Comparison of ENCODE assay signal across 20 cellular contexts in genomic region chr1:32311709-32312393, GRCh38. TPM values are rescaled to one million over a fixed set of nuclear protein-coding genes. Genes with fewer than 3 reads are reported as not detected.
DNase-seq lines count a peak whose midpoint lies in the region; ATAC-seq and TF ChIP-seq lines count a peak whose summit lies in the region.
"Had no signal": no experiment of that assay in that cellular context is flagged by ENCODE, and none has a peak within 500 bp of the region (broad histone marks: within the 10 kb centered on the region; RNA-seq: fewer than 3 reads in every experiment).

No MANE protein-coding gene starts in this region.

- H3K36me3 Mint-ChIP-seq in CD4-positive, CD25-positive, alpha-beta regulatory T cell = peaks cover 26% of the 10 kb centered on the region
- peaks cover 19% of the 10 kb centered on the region for H3K36me3 Mint-ChIP-seq in central memory CD8-positive, alpha-beta T cell (ENCODE audit: insufficient read depth)

- H3K36me3 ChIP-seq in CD4-positive, CD25-positive, alpha-beta regulatory T cell (ENCODE audit: control insufficient read depth, insufficient read depth, low read length) = peaks cover 23% of the 10 kb centered on the region

- H3K27ac ChIP-seq in 22Rv1 (peak overlapping the region; percentile 52), coronary artery (no peak overlapping the region)
- H3K27ac ChIP-seq in CD4-positive, CD25-positive, alpha-beta regulatory T cell (ENCODE audit: insufficient read depth, low read length, poor library complexity, severe bottlenecking) = no peak overlapping the region
- H3K27ac ChIP-seq: pancreas, stomach, vagina had no signal

- no peaks in the 10 kb centered on the region for H3K9me3 Mint-ChIP-seq in CD4-positive, CD25-positive, alpha-beta regulatory T cell
- H3K9me3 Mint-ChIP-seq in central memory CD8-positive, alpha-beta T cell = no peaks in the 10 kb centered on the region
- H3K9me3 Mint-ChIP-seq: dendritic cell treated with granulocyte-macrophage colony-stimulating factor and Interleukin-4, amounts not matched to agents 40 ng/mL and 50 ng/mL, for 4 days had no signal

- H3K4me1 ChIP-seq in CD4-positive, CD25-positive, alpha-beta regulatory T cell (ENCODE audit: control insufficient read depth, insufficient read depth, low read length, poor library complexity, severe bottlenecking) = peaks cover 2% of the 10 kb centered on the region
- H3K4me1 ChIP-seq: pancreas, vagina had no signal

- ATAC-seq in CD4-positive, CD25-positive, alpha-beta regulatory T cell (ENCODE audit: low read depth in 2 of 2) = no peak
- ATAC-seq in central memory CD8-positive, alpha-beta T cell (replicated peaks; ENCODE audit: extremely low read depth, poor library complexity, severe bottlenecking) = no peak
- ATAC-seq: GM12878, pancreas had no signal

- peak overlapping the region; percentile 1 for H3K4me3 ChIP-seq in CD4-positive, CD25-positive, alpha-beta regulatory T cell (ENCODE audit: low read depth, low read length)
- H3K4me3 ChIP-seq in coronary artery = no peak overlapping the region
- H3K4me3 ChIP-seq: GM12878, pancreas, stomach, vagina had no signal

- DNase-seq in CD4-positive, CD25-positive, alpha-beta regulatory T cell = no peak
- DNase-seq in NCI-H82 treated with DMSO at 0.1 percent for 48 hours (lab: John Stamatoyannopoulos, UW; ENCODE audit: unreplicated experiment) (peak; percentile 24), posterior cingulate gyrus (no peak), coronary artery (ENCODE audit: low spot score) (no peak), occipital lobe (lab: John Stamatoyannopoulos, UW) (no peak)
- no peak for DNase-seq in central memory CD8-positive, alpha-beta T cell (ENCODE audit: low spot score in 2 of 2)
- DNase-seq: aorta, IMR-90, midbrain, NCI-H1105, NCI-H446, OCI-M1, pancreas, stomach had no signal

- no peaks in the 10 kb centered on the region for H3K27me3 Mint-ChIP-seq in CD4-positive, CD25-positive, alpha-beta regulatory T cell
- no peaks in the 10 kb centered on the region for H3K27me3 Mint-ChIP-seq in central memory CD8-positive, alpha-beta T cell
- H3K27me3 Mint-ChIP-seq: dendritic cell treated with granulocyte-macrophage colony-stimulating factor and Interleukin-4, amounts not matched to agents 40 ng/mL and 50 ng/mL, for 4 days had no signal

- H3K4me3 Mint-ChIP-seq in CD4-positive, CD25-positive, alpha-beta regulatory T cell = no peak overlapping the region
- H3K4me3 Mint-ChIP-seq in central memory CD8-positive, alpha-beta T cell = no peak overlapping the region
- H3K4me3 Mint-ChIP-seq: CD14-positive monocyte; dendritic cell treated with granulocyte-macrophage colony-stimulating factor and Interleukin-4, amounts not matched to agents 40 ng/mL and 50 ng/mL, for 4 days had no signal

- H3K9me3 ChIP-seq in CD4-positive, CD25-positive, alpha-beta regulatory T cell (ENCODE audit: control insufficient read depth in 2 of 2, low read length in 2 of 2) = no peaks in the 10 kb centered on the region
- H3K9me3 ChIP-seq: pancreas, stomach, vagina had no signal

- no peak for TF ChIP-seq CTCF in 22Rv1 (IDR thresholded peaks at IDR 0.05)
- no peak for TF ChIP-seq CTCF in coronary artery (IDR thresholded peaks at IDR 0.05)

- peak overlapping the region; percentile 72 to 97 (median 75) for H3K27ac Mint-ChIP-seq in CD4-positive, CD25-positive, alpha-beta regulatory T cell
- H3K27ac Mint-ChIP-seq in central memory CD8-positive, alpha-beta T cell (ENCODE audit: low read depth) = peak overlapping the region; percentile 93
- H3K27ac Mint-ChIP-seq: dendritic cell treated with granulocyte-macrophage colony-stimulating factor and Interleukin-4, amounts not matched to agents 40 ng/mL and 50 ng/mL, for 4 days had no signal

- no peaks in the 10 kb centered on the region for H3K27me3 ChIP-seq in CD4-positive, CD25-positive, alpha-beta regulatory T cell (ENCODE audit: control insufficient read depth, insufficient read depth, low read length)
- H3K27me3 ChIP-seq: pancreas, stomach, vagina had no signal

- H3K4me1 Mint-ChIP-seq in CD4-positive, CD25-positive, alpha-beta regulatory T cell = peaks cover 30 to 71% (median 51%) of the 10 kb centered on the region in 4 donors
- H3K4me1 Mint-ChIP-seq in central memory CD8-positive, alpha-beta T cell = peaks cover 63% of the 10 kb centered on the region

- intact Hi-C loops in posterior cingulate gyrus (cut with DNase I) = no loop called here

RNA-seq across cellular contexts. Expression of gene HDAC1, which starts 20.0 kb away (rescaled TPM):
- 98.2 TPM for total RNA-seq in CD4-positive, CD25-positive, alpha-beta regulatory T cell
- 100 to 1,000 TPM; 132 to 150 (median 147) TPM for polyA plus RNA-seq in CD4-positive, CD25-positive, alpha-beta regulatory T cell
- total RNA-seq in occipital lobe = 19.8 TPM

RNA-seq across cellular contexts. Expression of gene MARCKSL1, which starts 24.2 kb away (rescaled TPM):
- total RNA-seq in CD4-positive, CD25-positive, alpha-beta regulatory T cell = 27.5 TPM
- polyA plus RNA-seq in CD4-positive, CD25-positive, alpha-beta regulatory T cell = 10 to 100 TPM; 34.4 to 59.4 (median 48.7) TPM
- total RNA-seq in occipital lobe = 356 TPM

RNA-seq across cellular contexts. Expression of gene FAM229A, which starts 50.4 kb away (rescaled TPM):
- 43.2 TPM for total RNA-seq in CD4-positive, CD25-positive, alpha-beta regulatory T cell
- under 1 TPM in 2 of 4 donors, not detected in 2; 0.14 to 0.31 TPM for polyA plus RNA-seq in CD4-positive, CD25-positive, alpha-beta regulatory T cell
- total RNA-seq in occipital lobe = 1.6 TPM
- polyA plus RNA-seq: CD14-positive monocyte had no signal

RNA-seq across cellular contexts. Expression of gene TSSK3, which starts 50.5 kb away (rescaled TPM):
- total RNA-seq in CD4-positive, CD25-positive, alpha-beta regulatory T cell = 0.76 TPM
- polyA plus RNA-seq in CD4-positive, CD25-positive, alpha-beta regulatory T cell = 1 to 10 TPM in 2 of 4 donors, not detected in 2; 1.1 to 1.9 TPM
- total RNA-seq in occipital lobe = not detected
- total RNA-seq: epithelial cell of proximal tubule, IMR-90, vagina had no signal

Comparison
In these comparisons a context has a peak if more than half of its experiments do, and no peak if none do; other contexts are left out.
1. RNA of gene MARCKSL1, which starts 24.2 kb away (total RNA-seq): 356 TPM in occipital lobe (single experiment); 27.5 TPM in CD4-positive, CD25-positive, alpha-beta regulatory T cell (single experiment); every median in the first group is over 10 times any median in the second.
2. RNA of gene FAM229A, which starts 50.4 kb away (total RNA-seq): 43.2 TPM in CD4-positive, CD25-positive, alpha-beta regulatory T cell (single experiment); 1.6 TPM in occipital lobe (single experiment); every median in the first group is over 10 times any median in the second.